Comparison of ENCODE assay signal across 15 cellular contexts in genomic region chrX:30864383-30864785, GRCh38. TPM values are rescaled to one million over a fixed set of nuclear protein-coding genes. Genes with fewer than 3 reads are reported as not detected.
DNase-seq lines count a peak whose midpoint lies in the region; ATAC-seq, FAIRE-seq and TF ChIP-seq lines count a peak whose summit lies in the region.
"Had no signal": no experiment of that assay in that cellular context is flagged by ENCODE, and none has a peak within 500 bp of the region (broad histone marks: within the 10 kb centered on the region; RNA-seq: fewer than 3 reads in every experiment).

No MANE protein-coding gene starts in this region.

- H3K9me3 Mint-ChIP-seq in activated CD4-positive, alpha-beta memory T cell treated with anti-CD3 and anti-CD28 coated beads, Interleukin-2, amount 10 ng/mL, durations not matched to agents 7 days and 5 days = no peaks in the 10 kb centered on the region
- H3K9me3 Mint-ChIP-seq in activated CD4-positive, alpha-beta memory T cell treated with anti-CD3 and anti-CD28 coated beads for 36 hours = no peaks in the 10 kb centered on the region
- H3K9me3 Mint-ChIP-seq: activated naive CD8-positive, alpha-beta T cell treated with anti-CD3 and anti-CD28 coated beads, Interleukin-2, amount 10 ng/mL, durations not matched to agents 7 days and 5 days; CD8-positive, alpha-beta memory T cell; effector memory CD8-positive, alpha-beta T cell had no signal

- BruUV-seq in GM12878 (replicated peaks; lab: Mats Ljungman, UMichigan) = no TSS peak
- no TSS peak for BruUV-seq in HepG2 (replicated peaks; lab: Mats Ljungman, UMichigan)

- FAIRE-seq in GM12878 (lab: Jason Lieb, UNC) (no peak), HepG2 (lab: Jason Lieb, UNC) (no peak)

- no peaks in the 10 kb centered on the region for H3K27me3 ChIP-seq in GM12878 (replicated peaks in 1 of 2; ENCODE audit: control insufficient read depth in 2 of 2, insufficient read depth in 2 of 2, low read length in 1 of 2)
- no peaks in the 10 kb centered on the region for H3K27me3 ChIP-seq in HepG2 (ENCODE audit: control insufficient read depth in 1 of 2, insufficient read depth in 2 of 2, low read length in 2 of 2)
- H3K27me3 ChIP-seq in upper lobe of left lung = no peaks in the 10 kb centered on the region
- H3K27me3 ChIP-seq: ovary had no signal

- in situ Hi-C loops in GM12878 (cut with MboI) = no loop called here
- in situ Hi-C loops in HepG2 (cut with HindIII; ENCODE audit: extremely low pct_ligation_motif_present, low pct_unique_long_range_greater_than_20kb) = no loop called here

- H4K20me1 ChIP-seq in GM12878 (ENCODE audit: control insufficient read depth, insufficient read depth) (no peaks in the 10 kb centered on the region), HepG2 (ENCODE audit: insufficient read depth, low read length) (no peaks in the 10 kb centered on the region)

- H3K4me1 ChIP-seq in GM12878 (ENCODE audit: control insufficient read depth, insufficient read depth, low read length) = no peaks in the 10 kb centered on the region
- H3K4me1 ChIP-seq in HepG2 (ENCODE audit: insufficient read depth, low read length) = peaks cover 33% of the 10 kb centered on the region
- no peaks in the 10 kb centered on the region for H3K4me1 ChIP-seq in upper lobe of left lung

- H3K79me2 ChIP-seq in GM12878 (ENCODE audit: control insufficient read depth, insufficient read depth, low read length) (no peaks in the 10 kb centered on the region), HepG2 (ENCODE audit: insufficient read depth, low read length) (peaks cover 3% of the 10 kb centered on the region)

- H2AFZ ChIP-seq in GM12878 (ENCODE audit: control insufficient read depth, low read depth, low read length) = no peak overlapping the region
- no peak overlapping the region for H2AFZ ChIP-seq in HepG2 (ENCODE audit: low read length)

- ATAC-seq in GM12878 = no peak
- no peak for ATAC-seq in HepG2
- ATAC-seq in upper lobe of left lung (ENCODE audit: low FRiP score in 2 of 2) = peak; percentile 43 to 80
- no peak for ATAC-seq in HG03460 (IDR thresholded peaks at IDR 0.05; ENCODE audit: unreplicated experiment)
- no peak for ATAC-seq in GM21390 (IDR thresholded peaks at IDR 0.05; ENCODE audit: unreplicated experiment)
- ATAC-seq: effector memory CD8-positive, alpha-beta T cell had no signal

- CTCF ChIA-PET in activated CD4-positive, alpha-beta memory T cell treated with anti-CD3 and anti-CD28 coated beads, Interleukin-2, amount 10 ng/mL, durations not matched to agents 7 days and 5 days (lab: Charles Lee) = interaction anchor here (0.8 to 1.2 kb wide), 3 partner anchors 9 to 129 kb away, joined by 3 to 6 read pairs (median 3); no protein-coding TSS in a partner anchor
- CTCF ChIA-PET in activated CD4-positive, alpha-beta memory T cell treated with anti-CD3 and anti-CD28 coated beads for 36 hours (lab: Charles Lee) = interaction anchor here (1.3 to 2.3 kb wide), 2 partner anchors 27 to 129 kb away, joined by 7 to 15 read pairs; no protein-coding TSS in a partner anchor
- CTCF ChIA-PET in GM12878 (lab: Yijun Ruan, JAX) (interaction anchor here (0.7 to 3.9 kb wide), 14 partner anchors 9 to 256 kb away, joined by 3 to 36 read pairs (median 3); no protein-coding TSS in a partner anchor), HepG2 (lab: Yijun Ruan, JAX; ENCODE audit: low intra/inter-chr PET ratio, low total read pairs) (no interaction called here)

- H3K36me3 Mint-ChIP-seq in activated CD4-positive, alpha-beta memory T cell treated with anti-CD3 and anti-CD28 coated beads, Interleukin-2, amount 10 ng/mL, durations not matched to agents 7 days and 5 days (ENCODE audit: low read depth) = peaks cover 13% of the 10 kb centered on the region
- peaks cover 5% of the 10 kb centered on the region for H3K36me3 Mint-ChIP-seq in activated CD4-positive, alpha-beta memory T cell treated with anti-CD3 and anti-CD28 coated beads for 36 hours

- WGBS in GM12878 (ENCODE audit: insufficient coverage, insufficient replicate concordance, low lambda C conversion rate, missing lambda C conversion rate) = 77% methylated on average over 1 of the region's 1 CpG
- WGBS in HepG2 (ENCODE audit: low lambda C conversion rate) = 88% methylated on average over 1 of the region's 1 CpG
- WGBS in upper lobe of left lung, 2 donors = 40 to 83% methylated on average over 1 of the region's 1 CpG

- peak overlapping the region; percentile 31 for H3K27ac Mint-ChIP-seq in activated CD4-positive, alpha-beta memory T cell treated with anti-CD3 and anti-CD28 coated beads, Interleukin-2, amount 10 ng/mL, durations not matched to agents 7 days and 5 days
- H3K27ac Mint-ChIP-seq in activated CD4-positive, alpha-beta memory T cell treated with anti-CD3 and anti-CD28 coated beads for 36 hours = no peak overlapping the region
- H3K27ac Mint-ChIP-seq: activated naive CD8-positive, alpha-beta T cell treated with anti-CD3 and anti-CD28 coated beads, Interleukin-2, amount 10 ng/mL, durations not matched to agents 7 days and 5 days; effector memory CD8-positive, alpha-beta T cell had no signal

- SMC1A ChIA-PET in GM12878 (lab: Charles Lee; ENCODE audit: uncharacterized antibody, unreplicated experiment) = interaction anchor here (1.0 to 2.6 kb wide), 8 partner anchors 10 to 294 kb away, joined by 4 to 15 read pairs (median 5); no protein-coding TSS in a partner anchor

- H3K9ac ChIP-seq in GM12878 (ENCODE audit: control insufficient read depth, insufficient read depth, low read length) = no peak overlapping the region
- H3K9ac ChIP-seq in HepG2 (ENCODE audit: insufficient read depth, low read depth, low read length) = no peak overlapping the region

- intact Hi-C loops in activated CD4-positive, alpha-beta memory T cell treated with anti-CD3 and anti-CD28 coated beads for 36 hours (cut with micrococcal nuclease) = no loop called here
- intact Hi-C loops in GM12878 (cut with micrococcal nuclease; ENCODE audit: unreplicated experiment) = loop anchor here (2.0 kb wide), 1 partner anchor 128 kb away; no protein-coding TSS in a partner anchor
- intact Hi-C loops in HepG2 (cut with micrococcal nuclease; ENCODE audit: unreplicated experiment) = no loop called here

- H3K36me3 ChIP-seq in GM12878 (ENCODE audit: control insufficient read depth in 2 of 2, insufficient read depth in 2 of 2, low read length in 1 of 2) = no peaks in the 10 kb centered on the region
- H3K36me3 ChIP-seq in HepG2 (replicated peaks in 1 of 2; ENCODE audit: control insufficient read depth in 1 of 2, insufficient read depth in 2 of 2, low read length in 2 of 2) = peaks cover 4 to 28% of the 10 kb centered on the region in 2 experiments; a peak in 3 of 5 replicates
- peaks cover 0 to 7% (median 0%) of the 10 kb centered on the region in 4 donors for H3K36me3 ChIP-seq in upper lobe of left lung
- H3K36me3 ChIP-seq: ovary had no signal

- DNase-seq in activated CD4-positive, alpha-beta memory T cell treated with anti-CD3 and anti-CD28 coated beads, Interleukin-2, amount 10 ng/mL, durations not matched to agents 7 days and 5 days = no peak
- DNase-seq in activated CD4-positive, alpha-beta memory T cell treated with anti-CD3 and anti-CD28 coated beads for 36 hours = no peak
- DNase-seq in GM12878 (ENCODE audit: low read depth, low spot score) (no peak), HepG2 (ENCODE audit: low spot score) (peak; percentile 2), upper lobe of left lung (no peak), UCSD-AML1 (lab: John Stamatoyannopoulos, UW; ENCODE audit: unreplicated experiment) (no peak)
- DNase-seq: activated naive CD8-positive, alpha-beta T cell treated with anti-CD3 and anti-CD28 coated beads, Interleukin-2, amount 10 ng/mL, durations not matched to agents 7 days and 5 days; activated T-cell treated with anti-CD3 and anti-CD28 coated beads, Interleukin-2, amount 50 U/mL, for 1 hour; CD8-positive, alpha-beta memory T cell; effector memory CD8-positive, alpha-beta T cell; ovary; SHP77 treated with DMSO at 0.1 percent for 48 hours had no signal

- H3K27ac ChIP-seq in GM12878 (ENCODE audit: control insufficient read depth, insufficient read depth) (no peak overlapping the region), HepG2 (ENCODE audit: extremely low read length, insufficient read depth, low read length) (no peak overlapping the region), upper lobe of left lung (peak overlapping the region in 1 of 4 donors; percentile 18)
- H3K27ac ChIP-seq: 22Rv1, ovary had no signal

- POLR2A ChIA-PET in activated CD4-positive, alpha-beta memory T cell treated with anti-CD3 and anti-CD28 coated beads, Interleukin-2, amount 10 ng/mL, durations not matched to agents 7 days and 5 days (lab: Charles Lee) = interaction anchor here (1.3 kb wide), 1 partner anchor 25 kb away, joined by 4 read pairs; the partner anchor contains the start of gene TAB3
- POLR2A ChIA-PET in activated CD4-positive, alpha-beta memory T cell treated with anti-CD3 and anti-CD28 coated beads for 36 hours (lab: Charles Lee) = no interaction called here
- POLR2A ChIA-PET in GM12878 (lab: Charles Lee) (no interaction called here), HepG2 (lab: Yijun Ruan, JAX) (no interaction called here)

- no peak for TF ChIP-seq RAD21 in GM12878 (IDR thresholded peaks at IDR 0.05; ENCODE audit: insufficient read depth, low read depth, low read length)
- no peak for TF ChIP-seq RAD21 in HepG2 (CRISPR knock-in tag; IDR thresholded peaks at IDR 0.05)

- no peak for TF ChIP-seq POLR2A in GM12878 (IDR thresholded peaks at IDR 0.05; ENCODE audit: low read depth, low read length)
- TF ChIP-seq POLR2A in HepG2 (IDR thresholded peaks at IDR 0.05; ENCODE audit: insufficient read depth in 1 of 2, low read depth in 2 of 2, low read length in 2 of 2) = no peak
- no peak for TF ChIP-seq POLR2A in upper lobe of left lung (IDR thresholded peaks at IDR 0.05)

- RAD21 ChIA-PET in GM12878 (lab: Charles Lee; ENCODE audit: unreplicated experiment) = interaction anchor here (0.7 to 3.0 kb wide), 2 partner anchors 129 to 229 kb away, joined by 3 to 19 read pairs; no protein-coding TSS in a partner anchor

- H3K9me3 ChIP-seq in GM12878 (replicated peaks; ENCODE audit: control insufficient read depth, insufficient read depth, low read length) (no peaks in the 10 kb centered on the region), HepG2 (ENCODE audit: low read length) (no peaks in the 10 kb centered on the region), upper lobe of left lung (no peaks in the 10 kb centered on the region)
- H3K9me3 ChIP-seq: ovary had no signal

- H3K4me2 ChIP-seq in GM12878 (ENCODE audit: control insufficient read depth, insufficient read depth) (no peak overlapping the region), HepG2 (ENCODE audit: low read depth, low read length) (no peak overlapping the region)

- H3K4me3 Mint-ChIP-seq in activated CD4-positive, alpha-beta memory T cell treated with anti-CD3 and anti-CD28 coated beads, Interleukin-2, amount 10 ng/mL, durations not matched to agents 7 days and 5 days = no peak overlapping the region
- H3K4me3 Mint-ChIP-seq in activated CD4-positive, alpha-beta memory T cell treated with anti-CD3 and anti-CD28 coated beads for 36 hours = no peak overlapping the region
- H3K4me3 Mint-ChIP-seq: activated naive CD8-positive, alpha-beta T cell treated with anti-CD3 and anti-CD28 coated beads, Interleukin-2, amount 10 ng/mL, durations not matched to agents 7 days and 5 days; CD8-positive, alpha-beta memory T cell; effector memory CD8-positive, alpha-beta T cell had no signal

- H3K4me3 ChIP-seq in GM12878 = no peak overlapping the region
- H3K4me3 ChIP-seq in HepG2 (replicated peaks in 1 of 3; ENCODE audit: insufficient read depth in 1 of 3, low read depth in 2 of 3, low read length in 3 of 3) = no peak overlapping the region
- no peak overlapping the region for H3K4me3 ChIP-seq in upper lobe of left lung
- H3K4me3 ChIP-seq: ovary had no signal

- peaks cover 14% of the 10 kb centered on the region for H3K4me1 Mint-ChIP-seq in activated CD4-positive, alpha-beta memory T cell treated with anti-CD3 and anti-CD28 coated beads, Interleukin-2, amount 10 ng/mL, durations not matched to agents 7 days and 5 days
- peaks cover 2% of the 10 kb centered on the region for H3K4me1 Mint-ChIP-seq in activated CD4-positive, alpha-beta memory T cell treated with anti-CD3 and anti-CD28 coated beads for 36 hours (ENCODE audit: low read depth)

- H3K27me3 Mint-ChIP-seq in activated CD4-positive, alpha-beta memory T cell treated with anti-CD3 and anti-CD28 coated beads, Interleukin-2, amount 10 ng/mL, durations not matched to agents 7 days and 5 days = no peaks in the 10 kb centered on the region
- no peaks in the 10 kb centered on the region for H3K27me3 Mint-ChIP-seq in activated CD4-positive, alpha-beta memory T cell treated with anti-CD3 and anti-CD28 coated beads for 36 hours
- H3K27me3 Mint-ChIP-seq: activated naive CD8-positive, alpha-beta T cell treated with anti-CD3 and anti-CD28 coated beads, Interleukin-2, amount 10 ng/mL, durations not matched to agents 7 days and 5 days; effector memory CD8-positive, alpha-beta T cell had no signal

- TF ChIP-seq CTCF in GM12878 (IDR thresholded peaks at IDR 0.05 in 2 of 3, conservative IDR thresholded peaks at IDR 0.05 in 1 of 3; ENCODE audit: control insufficient read depth in 2 of 3, extremely low read depth in 1 of 3, insufficient read depth in 1 of 3, low read depth in 3 of 3, low read length in 3 of 3) (no peak), HepG2 (CRISPR knock-in tag; IDR thresholded peaks at IDR 0.05) (no peak), upper lobe of left lung (IDR thresholded peaks at IDR 0.05) (no peak)

- no peak for TF ChIP-seq EP300 in GM12878 (IDR thresholded peaks at IDR 0.05; ENCODE audit: borderline replicate concordance in 1 of 2, control insufficient read depth in 1 of 2, low read depth in 2 of 2, low read length in 2 of 2)
- no peak for TF ChIP-seq EP300 in HepG2 (IDR thresholded peaks at IDR 0.05; ENCODE audit: low read depth in 2 of 2, low read length in 2 of 2)
- no peak for TF ChIP-seq EP300 in HepG2 (CRISPR knock-in tag; IDR thresholded peaks at IDR 0.05; ENCODE audit: borderline replicate concordance)
- no peak for TF ChIP-seq EP300 in upper lobe of left lung (IDR thresholded peaks at IDR 0.05)

RNA-seq across cellular contexts. Expression of gene TAB3, which starts 24.7 kb away (rescaled TPM):
- total RNA-seq in activated CD4-positive, alpha-beta memory T cell treated with anti-CD3 and anti-CD28 coated beads, Interleukin-2, amount 10 ng/mL, durations not matched to agents 7 days and 5 days = 10 to 100 TPM; 20.8 to 21.6 TPM
- 10 to 100 TPM; 19.6 to 24.2 TPM for total RNA-seq in activated CD4-positive, alpha-beta memory T cell treated with anti-CD3 and anti-CD28 coated beads for 36 hours
- total RNA-seq in GM12878 (2013; cell fraction: nucleolus; rRNA removed) = 26.9 and 31.8 TPM in 2 replicates
- total RNA-seq in GM12878 (2014; rRNA removed) = 7.3 and 9.5 TPM in 2 replicates
- total RNA-seq in GM12878 (2014; rRNA removed; fragmentation: Illumina TruSeq; extraction: Trizol) = 9.3 and 9.8 TPM in 2 replicates
- total RNA-seq in GM12878 (2021) = 8.8 and 10.7 TPM in 2 replicates
- polyA plus RNA-seq in GM12878 (2011; ENCODE audit: low read depth) = 7.4 TPM
- polyA plus RNA-seq in GM12878 (2011; rRNA removed) = 22.1 and 23.5 TPM in 2 replicates
- 12.6 and 13.6 TPM in 2 replicates for polyA plus RNA-seq in GM12878 (2011; cell fraction: cytosol; rRNA removed)
- polyA plus RNA-seq in GM12878 (2011; cell fraction: nucleus; rRNA removed) = 15.9 and 18.2 TPM in 2 replicates
- 9.9 and 10.4 TPM in 2 replicates for polyA plus RNA-seq in GM12878 (2012)
- polyA plus RNA-seq in GM12878 (2014; fragmentation: Illumina TruSeq; extraction: Trizol) = 11.9 and 21.5 TPM in 2 replicates
- 1 to 10 TPM; 1.7 to 2.0 TPM for polyA plus RNA-seq in GM12878 (2014; fragmentation: Nextera tagmentation; extraction: Ambion mirVana)
- polyA plus RNA-seq in GM12878 (2014; rRNA removed) = 9.6 and 12.0 TPM in 2 replicates
- 1 to 10 TPM; 8.2 to 8.8 TPM for polyA plus RNA-seq in GM12878 (2016; fragmentation: Nextera tagmentation; extraction: Ambion mirVana)
- 26.5 and 39.1 TPM in 2 replicates for polyA minus RNA-seq in GM12878 (2011; rRNA and poly(A)+ RNA removed)
- 6.4 and 7.5 TPM in 2 replicates for polyA minus RNA-seq in GM12878 (2011; cell fraction: cytosol; rRNA and poly(A)+ RNA removed)
- 11.4 and 16.2 TPM in 2 replicates for polyA minus RNA-seq in GM12878 (2011; cell fraction: nucleus; rRNA and poly(A)+ RNA removed)
- total RNA-seq in HepG2 (2016; rRNA removed; fragmentation: Illumina TruSeq; extraction: Trizol) = 27.2 and 35.8 TPM in 2 replicates
- total RNA-seq in HepG2 (2016; cell fraction: cytosol; rRNA removed; fragmentation: Illumina TruSeq; extraction: Trizol; ENCODE audit: low read depth) = 4.2 and 5.3 TPM in 2 replicates
- total RNA-seq in HepG2 (2016; cell fraction: insoluble cytoplasmic fraction; rRNA removed; fragmentation: Illumina TruSeq; extraction: Trizol) = 28.1 and 29.2 TPM in 2 replicates
- total RNA-seq in HepG2 (2016; cell fraction: membrane; rRNA removed; fragmentation: Illumina TruSeq; extraction: Trizol) = 18.8 and 21.0 TPM in 2 replicates
- total RNA-seq in HepG2 (2016; cell fraction: nucleus; rRNA removed; fragmentation: Illumina TruSeq; extraction: Trizol) = 39.7 and 44.2 TPM in 2 replicates
- polyA plus RNA-seq in HepG2 (2011; rRNA removed) = 46.0 and 59.8 TPM in 2 replicates
- polyA plus RNA-seq in HepG2 (2011; cell fraction: cytosol; rRNA removed) = 26.3 and 35.4 TPM in 2 replicates
- 64.3 and 66.3 TPM in 2 replicates for polyA plus RNA-seq in HepG2 (2011; cell fraction: nucleus; rRNA removed)
- polyA plus RNA-seq in HepG2 (2012) = 33.8 and 46.3 TPM in 2 replicates
- polyA plus RNA-seq in HepG2 (2016; cell fraction: cytosol; fragmentation: Illumina TruSeq; extraction: Trizol; ENCODE audit: low read depth) = 2.9 and 3.0 TPM in 2 replicates
- 36.1 and 39.7 TPM in 2 replicates for polyA plus RNA-seq in HepG2 (2016; cell fraction: insoluble cytoplasmic fraction; fragmentation: Illumina TruSeq; extraction: Trizol; ENCODE audit: low read depth)
- polyA plus RNA-seq in HepG2 (2016; cell fraction: membrane; fragmentation: Illumina TruSeq; extraction: Trizol; ENCODE audit: low read depth) = 14.1 and 15.1 TPM in 2 replicates
- 82.5 and 98.3 TPM in 2 replicates for polyA plus RNA-seq in HepG2 (2016; cell fraction: nucleus; fragmentation: Illumina TruSeq; extraction: Trizol; ENCODE audit: insufficient read depth, low read depth)
- 32.7 and 35.7 TPM in 2 replicates for polyA minus RNA-seq in HepG2 (2011; rRNA and poly(A)+ RNA removed; ENCODE audit: low replicate concordance)
- polyA minus RNA-seq in HepG2 (2011; cell fraction: cytosol; rRNA and poly(A)+ RNA removed) = 26.5 and 28.4 TPM in 2 replicates
- 91.2 and 95.0 TPM in 2 replicates for polyA minus RNA-seq in HepG2 (2011; cell fraction: nucleus; rRNA and poly(A)+ RNA removed)
- 10 to 100 TPM; 13.5 to 42.1 (median 18.8) TPM for total RNA-seq in upper lobe of left lung

Comparison
In these comparisons a context has a peak if more than half of its experiments do, and no peak if none do; other contexts are left out.
1. ATAC-seq: peak in upper lobe of left lung (2 of 2); none in GM12878 (single experiment), HepG2 (single experiment), HG03460 (single experiment) and GM21390 (single experiment).